18 cellular contexts compared by ENCODE assay signal in genomic region chr12:12800406-12801180, GRCh38. TPM values are rescaled to one million over a fixed set of nuclear protein-coding genes. Genes with fewer than 3 reads are reported as not detected.
DNase-seq lines count a peak whose midpoint lies in the region; ATAC-seq, FAIRE-seq and TF ChIP-seq lines count a peak whose summit lies in the region.
"Had no signal": no experiment of that assay in that cellular context is flagged by ENCODE, and none has a peak within 500 bp of the region (broad histone marks: within the 10 kb centered on the region; RNA-seq: fewer than 3 reads in every experiment).

No MANE protein-coding gene starts in this region.

- peak; percentile 54 for DNase-seq in AG04450 (ENCODE audit: low read depth, low spot score)
- no peak for DNase-seq in HFFc6
- no peak for DNase-seq in chondrocyte (ENCODE audit: low spot score)
- no peak for DNase-seq in mesothelial cell of epicardium (ENCODE audit: low spot score in 2 of 2, unreplicated experiment in 2 of 2)
- DNase-seq in prostate gland (ENCODE audit: low spot score): no peak
- DNase-seq in HTR-8/SVneo (ENCODE audit: insufficient read length, low spot score): no peak
- DNase-seq: activated CD4-positive, CD25-positive, alpha-beta regulatory T cell; activated CD8-positive, alpha-beta memory T cell treated with anti-CD3 and anti-CD28 coated beads, Interleukin-2, amount 10 ng/mL, durations not matched to agents 7 days and 5 days; activated naive CD4-positive, alpha-beta T cell treated with anti-CD3 and anti-CD28 coated beads, Interleukin-2, amount 50 U/mL, for 16 hours; caudate nucleus; heart right ventricle; left colon; NCI-H1930; NCI-H524 treated with DMSO at 0.1 percent for 48 hours; retina had no signal

- H3K36me3 ChIP-seq in prostate gland: no peaks in the 10 kb centered on the region
- H3K36me3 ChIP-seq: heart right ventricle had no signal

- no peaks in the 10 kb centered on the region for H3K9me3 ChIP-seq in AG04450 (ENCODE audit: control insufficient read depth, insufficient read depth, low read length)
- no peaks in the 10 kb centered on the region for H3K9me3 ChIP-seq in prostate gland
- H3K9me3 ChIP-seq: heart right ventricle had no signal

- CTCF ChIA-PET in AG04450 (lab: Charles Lee): interaction anchor here (0.8 to 4.8 kb wide), 4 partner anchors 12 to 455 kb away, joined by 3 to 27 read pairs (median 6); partner anchors contain the start of gene DDX47

- peaks cover 43% of the 10 kb centered on the region for H3K4me1 Mint-ChIP-seq in HFFc6 (ENCODE audit: low read depth)
- H3K4me1 Mint-ChIP-seq in chondrocyte (ENCODE audit: low read depth): peaks cover 31% of the 10 kb centered on the region
- peaks cover 11% of the 10 kb centered on the region for H3K4me1 Mint-ChIP-seq in mesothelial cell of epicardium

- POLR2A ChIA-PET in AG04450 (lab: Yijun Ruan, JAX): interaction anchor here (0.7 kb wide), 1 partner anchor 99 kb away, joined by 6 read pairs; no protein-coding TSS in a partner anchor

- H3K36me3 Mint-ChIP-seq in HFFc6 (ENCODE audit: low read depth) (peaks cover 4% of the 10 kb centered on the region; the same call in 1 of the 2 replicates), chondrocyte (ENCODE audit: low read depth) (peaks cover 1% of the 10 kb centered on the region), mesothelial cell of epicardium (no peaks in the 10 kb centered on the region)
- H3K36me3 Mint-ChIP-seq: activated CD8-positive, alpha-beta memory T cell treated with anti-CD3 and anti-CD28 coated beads, Interleukin-2, amount 10 ng/mL, durations not matched to agents 7 days and 5 days had no signal

- H3K27me3 ChIP-seq in AG04450 (ENCODE audit: control insufficient read depth, insufficient read depth, low read length): no peaks in the 10 kb centered on the region
- H3K27me3 ChIP-seq in prostate gland (replicated peaks; ENCODE audit: insufficient read depth): no peaks in the 10 kb centered on the region
- H3K27me3 ChIP-seq: heart right ventricle had no signal

- TF ChIP-seq CTCF in AG04450 (IDR thresholded peaks at IDR 0.05; ENCODE audit: low read depth, low read length): no peak
- no peak for TF ChIP-seq CTCF in HFFc6 (IDR thresholded peaks at IDR 0.05)
- TF ChIP-seq CTCF in chondrocyte (IDR thresholded peaks at IDR 0.05): no peak
- TF ChIP-seq CTCF in mesothelial cell of epicardium (IDR thresholded peaks at IDR 0.05; ENCODE audit: unreplicated experiment): no peak
- no peak for TF ChIP-seq CTCF in prostate gland (IDR thresholded peaks at IDR 0.05)

- peaks cover 2% of the 10 kb centered on the region for H3K27me3 Mint-ChIP-seq in HFFc6 (ENCODE audit: insufficient read depth)
- H3K27me3 Mint-ChIP-seq in chondrocyte (ENCODE audit: low read depth): no peaks in the 10 kb centered on the region
- H3K27me3 Mint-ChIP-seq in mesothelial cell of epicardium (ENCODE audit: low read depth): no peaks in the 10 kb centered on the region
- H3K27me3 Mint-ChIP-seq: activated CD8-positive, alpha-beta memory T cell treated with anti-CD3 and anti-CD28 coated beads, Interleukin-2, amount 10 ng/mL, durations not matched to agents 7 days and 5 days had no signal

- H3K27ac ChIP-seq in AG04450 (ENCODE audit: low read depth, low read length) (peak overlapping the region; percentile 21), prostate gland (no peak overlapping the region)
- H3K27ac ChIP-seq: heart right ventricle, HL-60 had no signal

- H3K9me3 Mint-ChIP-seq in HFFc6 (no peaks in the 10 kb centered on the region), chondrocyte (ENCODE audit: low read depth) (no peaks in the 10 kb centered on the region), mesothelial cell of epicardium (no peaks in the 10 kb centered on the region)

- H3K4me3 ChIP-seq in AG04450 (ENCODE audit: low read depth, low read length): no peak overlapping the region
- H3K4me3 ChIP-seq in prostate gland: no peak overlapping the region
- H3K4me3 ChIP-seq: heart right ventricle had no signal

- H3K4me3 Mint-ChIP-seq in HFFc6 (no peak overlapping the region), chondrocyte (ENCODE audit: unreplicated experiment) (no peak overlapping the region), mesothelial cell of epicardium (no peak overlapping the region)
- H3K4me3 Mint-ChIP-seq: activated CD8-positive, alpha-beta memory T cell treated with anti-CD3 and anti-CD28 coated beads, Interleukin-2, amount 10 ng/mL, durations not matched to agents 7 days and 5 days had no signal

- intact Hi-C loops in prostate gland (cut with DNase I): no loop called here

- peak overlapping the region; percentile 27 for H3K27ac Mint-ChIP-seq in HFFc6
- H3K27ac Mint-ChIP-seq in chondrocyte (ENCODE audit: unreplicated experiment): peak overlapping the region; percentile 32
- peak overlapping the region; percentile 57 for H3K27ac Mint-ChIP-seq in mesothelial cell of epicardium
- H3K27ac Mint-ChIP-seq: activated CD8-positive, alpha-beta memory T cell treated with anti-CD3 and anti-CD28 coated beads, Interleukin-2, amount 10 ng/mL, durations not matched to agents 7 days and 5 days had no signal

- WGBS in prostate gland: 89% methylated on average over 9 of the region's 9 CpGs

- no peak for FAIRE-seq in HTR-8/SVneo (lab: Jason Lieb, UNC)

- ATAC-seq in HG03442 (IDR thresholded peaks at IDR 0.05; ENCODE audit: unreplicated experiment): no peak
- ATAC-seq in GM19035 (IDR thresholded peaks at IDR 0.05; ENCODE audit: unreplicated experiment): no peak
- ATAC-seq: activated CD8-positive, alpha-beta memory T cell treated with anti-CD3 and anti-CD28 coated beads, Interleukin-2, amount 10 ng/mL, durations not matched to agents 7 days and 5 days; heart right ventricle; left colon had no signal

- no peak for TF ChIP-seq POLR2A in prostate gland (IDR thresholded peaks at IDR 0.05)

- no peaks in the 10 kb centered on the region for H3K4me1 ChIP-seq in prostate gland (replicated peaks)

RNA-seq across cellular contexts. Expression of gene DDX47, which starts 12.6 kb away (rescaled TPM):
- polyA plus RNA-seq in AG04450 (2011; rRNA removed): 91.3 and 113 TPM in 2 replicates
- polyA minus RNA-seq in AG04450 (2011; rRNA and poly(A)+ RNA removed): 58.5 and 70.0 TPM in 2 replicates
- 10 to 100 TPM; 87.6 to 97.3 (median 94.2) TPM for total RNA-seq in HFFc6 (2021; fragmentation: NEBNext Ultra II Directional; extraction: Animal tissue kit (Norgen Biotek cat#: 25700))
- total RNA-seq in chondrocyte (33.6 to 44.0 TPM (median 39.3 TPM) in 3 replicates), mesothelial cell of epicardium (69.3 to 70.8 TPM (median 70.4 TPM) in 3 replicates), prostate gland (10 to 100 TPM; 44.6 to 74.8 TPM)

RNA-seq across cellular contexts. Expression of gene APOLD1, which starts 15.1 kb away (rescaled TPM):
- 2.2 and 2.6 TPM in 2 replicates for polyA plus RNA-seq in AG04450 (2011; rRNA removed)
- 1.7 and 2.4 TPM in 2 replicates for polyA minus RNA-seq in AG04450 (2011; rRNA and poly(A)+ RNA removed)
- 1 to 10 TPM; 5.0 to 8.6 (median 6.6) TPM for total RNA-seq in HFFc6 (2021; fragmentation: NEBNext Ultra II Directional; extraction: Animal tissue kit (Norgen Biotek cat#: 25700))
- 4.2 to 8.1 TPM (median 7.1 TPM) in 3 replicates for total RNA-seq in chondrocyte
- 3.0 to 5.1 TPM (median 3.9 TPM) in 3 replicates for total RNA-seq in mesothelial cell of epicardium
- total RNA-seq in prostate gland: 10 to 100 TPM; 10.7 to 16.1 TPM
